Comparison of ENCODE assay signal across 18 cellular contexts in the genomic region with DNA sequence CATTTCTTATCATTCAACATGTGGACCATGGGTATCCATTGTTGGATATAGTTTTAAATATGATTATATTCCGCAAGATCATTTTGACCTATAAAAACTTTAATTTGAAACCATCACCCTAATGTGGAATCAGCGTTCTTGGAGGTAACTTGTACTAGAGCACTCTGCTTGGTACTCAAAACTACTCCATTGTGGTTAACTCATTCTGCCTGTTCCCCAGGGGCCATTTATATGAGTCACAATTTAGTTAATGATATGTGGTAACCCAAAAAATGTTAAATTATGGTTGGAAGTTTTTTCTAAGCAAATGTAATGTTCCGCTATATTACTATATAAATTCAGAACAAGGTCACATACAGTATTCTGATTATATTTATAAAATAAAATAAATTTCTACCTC.
A peak's percentile ranks its signal among the peaks of the same experiment; 100 is the strongest.
DNase-seq lines count a peak whose midpoint lies in the region; ATAC-seq, FAIRE-seq and TF ChIP-seq lines count a peak whose summit lies in the region.
"Had no signal": no experiment of that assay in that cellular context is flagged by ENCODE, and none has a peak within 500 bp of the region (broad histone marks: within the 10 kb centered on the region; RNA-seq: fewer than 3 reads in every experiment).

No MANE protein-coding gene starts in this region.

- 59 to 81% methylated on average over 3 of the region's 3 CpGs for WGBS in pancreas, 2 donors

- peak; percentile 39 for FAIRE-seq in pancreas (lab: Jason Lieb, UNC)
- FAIRE-seq: H1 had no signal

- ATAC-seq in pancreas (no peak), omental fat pad (ENCODE audit: low FRiP score) (no peak), HG03095 (IDR thresholded peaks at IDR 0.05; ENCODE audit: unreplicated experiment) (no peak)

- peak; percentile 55 for DNase-seq in A673 (ENCODE audit: low spot score)
- DNase-seq in LHCN-M2 (ENCODE audit: low read depth), result peak; percentile 18
- peak; percentile 21 for DNase-seq in amniotic epithelial cell (ENCODE audit: low read depth)
- DNase-seq in pancreas, result no peak
- DNase-seq in MG63, result no peak
- DNase-seq in brain microvascular endothelial cell, result no peak
- no peak for DNase-seq in omental fat pad (ENCODE audit: low spot score)
- DNase-seq: ACHN; AML-193; Caco-2; NCI-H1105 treated with DMSO at 0.1 percent for 48 hours; NCI-H187 treated with DMSO at 0.1 percent for 48 hours; NCI-H345; NCI-H526; NK-92 treated with Interleukin-12 subunit alpha and Interleukin-12 subunit beta, amount 100 ng/mL, for 24 hours; SJCRH30 had no signal

- CTCF ChIA-PET in A673 (lab: Charles Lee), result no interaction called here

- H3K4me3 ChIP-seq in A673 (ENCODE audit: low read depth, low read length, poor library complexity, severe bottlenecking) (no peak overlapping the region), pancreas (no peak overlapping the region), MG63 (no peak overlapping the region), brain microvascular endothelial cell (ENCODE audit: low read depth, low read length) (no peak overlapping the region)
- H3K4me3 ChIP-seq: SJCRH30 had no signal

- BruUV-seq in A673 (replicated peaks; lab: Mats Ljungman, UMichigan), result no TSS peak

- no peaks in the 10 kb centered on the region for H3K27me3 ChIP-seq in A673 (replicated peaks; ENCODE audit: insufficient read depth, low read depth, low read length, poor library complexity)
- H3K27me3 ChIP-seq in pancreas, result peaks cover 0 to 3% (median 0%) of the 10 kb centered on the region in 4 donors
- no peaks in the 10 kb centered on the region for H3K27me3 ChIP-seq in MG63
- no peaks in the 10 kb centered on the region for H3K27me3 ChIP-seq in brain microvascular endothelial cell (replicated peaks)
- H3K27me3 ChIP-seq: SJCRH30 had no signal

- H3K27ac ChIP-seq in A673 (ENCODE audit: low read depth, low read length, poor library complexity, severe bottlenecking) (no peak overlapping the region), pancreas (no peak overlapping the region), brain microvascular endothelial cell (no peak overlapping the region)
- H3K27ac ChIP-seq: SJCRH30 had no signal

- H3K9me3 ChIP-seq in A673 (ENCODE audit: low read depth, low read length, poor library complexity, severe bottlenecking) (no peaks in the 10 kb centered on the region), pancreas (no peaks in the 10 kb centered on the region), MG63 (no peaks in the 10 kb centered on the region)
- H3K9me3 ChIP-seq: Caco-2, SJCRH30 had no signal

- TF ChIP-seq CTCF in A673 (conservative IDR thresholded peaks at IDR 0.05; ENCODE audit: low read depth, low read length) (no peak), pancreas (IDR thresholded peaks at IDR 0.05) (no peak), brain microvascular endothelial cell (IDR thresholded peaks at IDR 0.05; ENCODE audit: low read depth, low read length, missing control alignments) (no peak), omental fat pad (IDR thresholded peaks at IDR 0.05) (no peak)

- no peaks in the 10 kb centered on the region for H3K4me1 ChIP-seq in A673 (ENCODE audit: insufficient read depth, low read length, poor library complexity, severe bottlenecking)
- H3K4me1 ChIP-seq in pancreas, result no peaks in the 10 kb centered on the region
- H3K4me1 ChIP-seq: Caco-2, SJCRH30 had no signal

- POLR2A ChIA-PET in A673 (lab: Charles Lee; ENCODE audit: low non-redundant PET), result no interaction called here

- in situ Hi-C loops in brain microvascular endothelial cell (cut with HindIII; ENCODE audit: low pct_ligation_motif_present, low sequenced_read_pairs), result no loop called here

- no peaks in the 10 kb centered on the region for H3K36me3 ChIP-seq in A673 (ENCODE audit: insufficient read depth, low read length, poor library complexity, severe bottlenecking)
- H3K36me3 ChIP-seq in pancreas, result no peaks in the 10 kb centered on the region
- H3K36me3 ChIP-seq in MG63, result no peaks in the 10 kb centered on the region
- no peaks in the 10 kb centered on the region for H3K36me3 ChIP-seq in brain microvascular endothelial cell (replicated peaks)
- H3K36me3 ChIP-seq: SJCRH30 had no signal

- intact Hi-C loops in A673 (cut with micrococcal nuclease; ENCODE audit: unreplicated experiment) (no loop called here), pancreas (cut with DNase I) (no loop called here)

Comparison
In these comparisons a context has a peak if more than half of its experiments do, and no peak if none do; other contexts are left out.
1. DNase-seq: peak in A673 (single experiment), LHCN-M2 (single experiment) and amniotic epithelial cell (single experiment); none in pancreas (0 of 6), MG63 (single experiment), brain microvascular endothelial cell (single experiment) and omental fat pad (single experiment).